In the genomic region with DNA sequence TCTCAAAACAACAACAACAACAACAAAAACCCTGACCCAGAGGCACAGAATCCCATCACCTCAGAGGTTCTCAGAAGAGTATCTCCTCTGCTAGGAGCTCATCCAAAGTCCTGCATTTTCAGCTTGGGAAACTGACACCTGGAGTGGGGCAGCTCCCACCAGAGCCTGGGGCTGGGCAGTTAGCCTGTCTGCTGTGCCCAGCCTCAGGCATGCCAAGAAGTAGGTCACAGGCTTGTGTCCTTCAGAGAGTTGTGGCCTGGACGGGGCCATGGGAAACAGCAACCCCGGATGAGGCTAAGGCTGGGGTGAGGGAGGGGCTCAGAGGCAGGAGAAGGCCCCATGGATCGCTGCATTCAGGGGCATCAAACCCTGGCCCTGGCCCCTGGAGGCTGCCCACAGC, we compare ENCODE assay signal across 18 cellular contexts.
"Had no signal": no experiment of that assay in that cellular context is flagged by ENCODE, and none has a peak within 500 bp of the region (broad histone marks: within the 10 kb centered on the region; RNA-seq: fewer than 3 reads in every experiment).

No MANE protein-coding gene starts in this region.

- FAIRE-seq: pancreas, TTC549 had no signal

- H3K4me3 ChIP-seq: body of pancreas, pancreas, suprapubic skin, upper lobe of left lung had no signal

- H3K9me3 ChIP-seq: body of pancreas, pancreas, suprapubic skin, upper lobe of left lung had no signal

- DNase-seq: activated B cell treated with CpG ODN at 0.5 μM for 24 hours; activated CD4-positive, alpha-beta T cell treated with anti-CD3 and anti-CD28 coated beads for 48 hours; activated CD8-positive, alpha-beta T cell treated with anti-CD3 and anti-CD28 coated beads, Interleukin-2, amount 10 ng/mL, durations not matched to agents 7 days and 5 days; cerebellar nuclear complex; effector memory CD8-positive, alpha-beta T cell; foreskin melanocyte; head of caudate nucleus; left colon; stimulated activated CD4-positive, alpha-beta T cell treated with anti-CD3 and anti-CD28 coated beads, Interleukin-15, amount 100 ng/mL, for 24 hours; stimulated activated CD4-positive, alpha-beta T cell treated with anti-CD3 and anti-CD28 coated beads, Interleukin-4, amount 100 ng/mL, for 1 hour; stimulated activated naive CD8-positive, alpha-beta T cell treated with anti-CD3 and anti-CD28 coated beads, Interleukin-15, Interleukin-2, amounts not matched to agents 100 U/mL and 50 U/mL, for 24 hours; upper lobe of left lung had no signal

- H3K27ac ChIP-seq: epithelial cell of prostate, pancreas, suprapubic skin, upper lobe of left lung had no signal

- ATAC-seq: activated CD8-positive, alpha-beta T cell treated with anti-CD3 and anti-CD28 coated beads, Interleukin-2, amount 10 ng/mL, durations not matched to agents 7 days and 5 days; activated T-helper 17 cell treated with anti-CD3 and anti-CD28 coated beads, Interleukin-2, amount 50 U/mL, for 72 hours; body of pancreas; effector memory CD8-positive, alpha-beta T cell; left colon; pancreas; stimulated activated naive CD8-positive, alpha-beta T cell treated with anti-CD3 and anti-CD28 coated beads, Interleukin-15, Interleukin-2, amounts not matched to agents 100 U/mL and 50 U/mL, for 24 hours had no signal

- H3K27me3 ChIP-seq: body of pancreas, pancreas, suprapubic skin, upper lobe of left lung had no signal
